16 cellular contexts compared by ENCODE assay signal in the genomic region with DNA sequence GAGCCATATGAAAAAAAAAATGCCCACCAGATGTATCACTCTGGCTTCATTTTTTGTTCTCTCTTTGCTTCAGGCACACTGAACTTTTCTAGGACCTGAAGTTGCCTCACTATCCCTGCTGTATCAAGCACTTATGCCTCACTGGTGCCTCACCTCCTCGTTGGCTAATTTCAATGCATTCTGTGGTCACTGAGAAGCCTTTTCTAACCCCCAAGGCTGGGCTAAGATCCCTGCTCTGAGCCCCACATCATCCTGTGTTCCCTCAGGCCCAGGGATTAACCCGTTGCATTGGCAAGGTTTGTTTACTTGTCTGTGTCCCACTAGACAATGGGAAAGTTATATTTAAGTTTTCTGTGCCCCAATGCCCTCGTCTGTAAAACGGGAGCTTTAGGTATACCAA.
"Had no signal": no experiment of that assay in that cellular context is flagged by ENCODE, and none has a peak within 500 bp of the region (broad histone marks: within the 10 kb centered on the region; RNA-seq: fewer than 3 reads in every experiment).

No MANE protein-coding gene starts in this region.

- ATAC-seq: stimulated activated naive CD8-positive, alpha-beta T cell treated with anti-CD3 and anti-CD28 coated beads, Interleukin-15, amount 100 ng/mL, for 72 hours had no signal

- H3K4me1 ChIP-seq: pancreas had no signal

- H3K27me3 ChIP-seq: adrenal gland, vagina had no signal

- H3K9me3 ChIP-seq: adrenal gland, pancreas, vagina had no signal

- DNase-seq: activated B cell treated with CpG ODN at 0.5 μM for 24 hours; activated CD4-positive, alpha-beta T cell treated with anti-CD3 and anti-CD28 coated beads, Interleukin-2, amount 10 ng/mL, durations not matched to agents 7 days and 5 days; activated naive CD4-positive, alpha-beta T cell treated with anti-CD3 and anti-CD28 coated beads, Interleukin-2, amount 10 ng/mL, durations not matched to agents 7 days and 5 days; activated T-cell treated with anti-CD3 and anti-CD28 coated beads for 4 hours; cerebellar nuclear complex; endodermal cell; erythroblast; glutamatergic neuron; left cardiac atrium; pancreas; retina; stimulated activated CD4-positive, alpha-beta T cell treated with anti-CD3 and anti-CD28 coated beads, Interleukin-4, amount 100 ng/mL, for 4 hours; stimulated activated naive CD8-positive, alpha-beta T cell treated with anti-CD3 and anti-CD28 coated beads, Interleukin-15, amount 100 ng/mL, for 72 hours had no signal

- H3K4me3 ChIP-seq: adrenal gland, pancreas, skin epidermis, vagina had no signal

- H3K36me3 ChIP-seq: adrenal gland, pancreas, vagina had no signal

- H3K27ac ChIP-seq: adrenal gland, pancreas, vagina had no signal
